ENCODE assay signal across 1 cellular context in the genomic region with DNA sequence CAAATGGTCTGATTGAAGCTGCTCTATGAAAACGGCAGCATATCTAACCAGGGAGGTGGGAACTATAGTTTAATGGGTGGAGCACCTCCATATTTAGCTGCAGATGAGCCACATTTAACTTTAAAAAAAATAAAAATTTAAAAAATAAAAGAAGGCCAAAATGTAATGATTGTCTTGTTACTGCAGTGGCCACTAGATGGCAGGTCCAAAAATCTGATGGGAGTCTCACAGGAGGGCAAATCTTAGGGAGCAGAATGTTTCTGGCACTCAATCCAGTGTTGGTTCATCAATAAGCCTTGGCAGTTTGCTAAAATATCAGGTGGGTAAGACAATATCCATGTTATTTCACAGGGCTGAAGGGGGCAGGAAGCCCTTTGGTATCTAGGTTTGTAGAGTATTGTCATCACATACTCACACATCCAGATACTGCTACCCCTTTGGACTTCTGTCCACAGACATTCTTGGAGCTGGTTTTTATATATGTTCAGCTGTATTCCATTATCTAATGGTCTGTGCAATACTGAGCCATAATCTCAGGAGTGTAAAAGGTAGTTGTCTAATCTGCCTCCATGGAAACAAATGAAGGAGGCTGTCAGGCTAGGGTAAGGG.
TF ChIP-seq lines count a peak whose summit lies in the region.

No MANE protein-coding gene starts in this region.

TF ChIP-seq in WTC11, 78 proteins besides CTCF, POLR2A, EP300 and RAD21 (continued from another document):
- TF ChIP-seq, protein P1, sequence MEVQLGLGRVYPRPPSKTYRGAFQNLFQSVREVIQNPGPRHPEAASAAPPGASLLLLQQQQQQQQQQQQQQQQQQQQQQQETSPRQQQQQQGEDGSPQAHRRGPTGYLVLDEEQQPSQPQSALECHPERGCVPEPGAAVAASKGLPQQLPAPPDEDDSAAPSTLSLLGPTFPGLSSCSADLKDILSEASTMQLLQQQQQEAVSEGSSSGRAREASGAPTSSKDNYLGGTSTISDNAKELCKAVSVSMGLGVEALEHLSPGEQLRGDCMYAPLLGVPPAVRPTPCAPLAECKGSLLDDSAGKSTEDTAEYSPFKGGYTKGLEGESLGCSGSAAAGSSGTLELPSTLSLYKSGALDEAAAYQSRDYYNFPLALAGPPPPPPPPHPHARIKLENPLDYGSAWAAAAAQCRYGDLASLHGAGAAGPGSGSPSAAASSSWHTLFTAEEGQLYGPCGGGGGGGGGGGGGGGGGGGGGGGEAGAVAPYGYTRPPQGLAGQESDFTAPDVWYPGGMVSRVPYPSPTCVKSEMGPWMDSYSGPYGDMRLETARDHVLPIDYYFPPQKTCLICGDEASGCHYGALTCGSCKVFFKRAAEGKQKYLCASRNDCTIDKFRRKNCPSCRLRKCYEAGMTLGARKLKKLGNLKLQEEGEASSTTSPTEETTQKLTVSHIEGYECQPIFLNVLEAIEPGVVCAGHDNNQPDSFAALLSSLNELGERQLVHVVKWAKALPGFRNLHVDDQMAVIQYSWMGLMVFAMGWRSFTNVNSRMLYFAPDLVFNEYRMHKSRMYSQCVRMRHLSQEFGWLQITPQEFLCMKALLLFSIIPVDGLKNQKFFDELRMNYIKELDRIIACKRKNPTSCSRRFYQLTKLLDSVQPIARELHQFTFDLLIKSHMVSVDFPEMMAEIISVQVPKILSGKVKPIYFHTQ (CRISPR knock-in tag; IDR thresholded peaks at IDR 0.05), result no peak
- TF ChIP-seq SMAD3 (CRISPR knock-in tag; IDR thresholded peaks at IDR 0.05; ENCODE audit: borderline replicate concordance), result no peak
- TF ChIP-seq, protein P2, sequence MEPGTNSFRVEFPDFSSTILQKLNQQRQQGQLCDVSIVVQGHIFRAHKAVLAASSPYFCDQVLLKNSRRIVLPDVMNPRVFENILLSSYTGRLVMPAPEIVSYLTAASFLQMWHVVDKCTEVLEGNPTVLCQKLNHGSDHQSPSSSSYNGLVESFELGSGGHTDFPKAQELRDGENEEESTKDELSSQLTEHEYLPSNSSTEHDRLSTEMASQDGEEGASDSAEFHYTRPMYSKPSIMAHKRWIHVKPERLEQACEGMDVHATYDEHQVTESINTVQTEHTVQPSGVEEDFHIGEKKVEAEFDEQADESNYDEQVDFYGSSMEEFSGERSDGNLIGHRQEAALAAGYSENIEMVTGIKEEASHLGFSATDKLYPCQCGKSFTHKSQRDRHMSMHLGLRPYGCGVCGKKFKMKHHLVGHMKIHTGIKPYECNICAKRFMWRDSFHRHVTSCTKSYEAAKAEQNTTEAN (CRISPR knock-in tag; IDR thresholded peaks at IDR 0.05), result no peak
- no peak for TF ChIP-seq CREM (CRISPR knock-in tag; IDR thresholded peaks at IDR 0.05)
- TF ChIP-seq, protein P3, sequence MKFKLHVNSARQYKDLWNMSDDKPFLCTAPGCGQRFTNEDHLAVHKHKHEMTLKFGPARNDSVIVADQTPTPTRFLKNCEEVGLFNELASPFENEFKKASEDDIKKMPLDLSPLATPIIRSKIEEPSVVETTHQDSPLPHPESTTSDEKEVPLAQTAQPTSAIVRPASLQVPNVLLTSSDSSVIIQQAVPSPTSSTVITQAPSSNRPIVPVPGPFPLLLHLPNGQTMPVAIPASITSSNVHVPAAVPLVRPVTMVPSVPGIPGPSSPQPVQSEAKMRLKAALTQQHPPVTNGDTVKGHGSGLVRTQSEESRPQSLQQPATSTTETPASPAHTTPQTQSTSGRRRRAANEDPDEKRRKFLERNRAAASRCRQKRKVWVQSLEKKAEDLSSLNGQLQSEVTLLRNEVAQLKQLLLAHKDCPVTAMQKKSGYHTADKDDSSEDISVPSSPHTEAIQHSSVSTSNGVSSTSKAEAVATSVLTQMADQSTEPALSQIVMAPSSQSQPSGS (CRISPR knock-in tag; IDR thresholded peaks at IDR 0.05; ENCODE audit: borderline replicate concordance, low read depth), result no peak
- TF ChIP-seq FOXP1 (CRISPR knock-in tag; IDR thresholded peaks at IDR 0.05; ENCODE audit: borderline replicate concordance), result no peak
- no peak for TF ChIP-seq GRHL2 (CRISPR knock-in tag; IDR thresholded peaks at IDR 0.05; ENCODE audit: insufficient replicate concordance, severe bottlenecking)
- TF ChIP-seq, protein P4, sequence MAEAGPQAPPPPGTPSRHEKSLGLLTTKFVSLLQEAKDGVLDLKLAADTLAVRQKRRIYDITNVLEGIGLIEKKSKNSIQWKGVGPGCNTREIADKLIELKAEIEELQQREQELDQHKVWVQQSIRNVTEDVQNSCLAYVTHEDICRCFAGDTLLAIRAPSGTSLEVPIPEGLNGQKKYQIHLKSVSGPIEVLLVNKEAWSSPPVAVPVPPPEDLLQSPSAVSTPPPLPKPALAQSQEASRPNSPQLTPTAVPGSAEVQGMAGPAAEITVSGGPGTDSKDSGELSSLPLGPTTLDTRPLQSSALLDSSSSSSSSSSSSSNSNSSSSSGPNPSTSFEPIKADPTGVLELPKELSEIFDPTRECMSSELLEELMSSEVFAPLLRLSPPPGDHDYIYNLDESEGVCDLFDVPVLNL (CRISPR knock-in tag; IDR thresholded peaks at IDR 0.05; ENCODE audit: borderline replicate concordance, low read depth), result no peak
- TF ChIP-seq, protein P5, sequence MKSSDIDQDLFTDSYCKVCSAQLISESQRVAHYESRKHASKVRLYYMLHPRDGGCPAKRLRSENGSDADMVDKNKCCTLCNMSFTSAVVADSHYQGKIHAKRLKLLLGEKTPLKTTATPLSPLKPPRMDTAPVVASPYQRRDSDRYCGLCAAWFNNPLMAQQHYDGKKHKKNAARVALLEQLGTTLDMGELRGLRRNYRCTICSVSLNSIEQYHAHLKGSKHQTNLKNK (CRISPR knock-in tag; IDR thresholded peaks at IDR 0.05), result no peak
